21 cellular contexts compared by ENCODE assay signal in genomic region chr2:227404575-227404974, GRCh38. TPM values are rescaled to one million over a fixed set of nuclear protein-coding genes. Genes with fewer than 3 reads are reported as not detected.
DNase-seq lines count a peak whose midpoint lies in the region; ATAC-seq and TF ChIP-seq lines count a peak whose summit lies in the region.
"Had no signal": no experiment of that assay in that cellular context is flagged by ENCODE, and none has a peak within 500 bp of the region (broad histone marks: within the 10 kb centered on the region; RNA-seq: fewer than 3 reads in every experiment).

No MANE protein-coding gene starts in this region.

- H3K4me1 ChIP-seq in BLaER1 treated with 17β-estradiol and CSF1 and Interleukin-3, amounts not matched to agents 10 nM and 100 nM: peaks cover 8 to 57% (median 37%) of the 10 kb centered on the region in 10 experiments

- peak overlapping the region in 8 of 11 experiments; percentile 20 to 60 (median 38); a peak in 13 of 22 replicates for H3K27ac ChIP-seq in BLaER1 treated with 17β-estradiol and CSF1 and Interleukin-3, amounts not matched to agents 10 nM and 100 nM
- H3K27ac ChIP-seq: neutrophil, PC-9 had no signal

- intact Hi-C loops in natural killer cell (cut with micrococcal nuclease): no loop called here
- intact Hi-C loops in head of caudate nucleus (cut with DNase I): no loop called here

- H3K27me3 Mint-ChIP-seq in memory B cell: peaks cover 2% of the 10 kb centered on the region
- peaks cover 7 to 14% of the 10 kb centered on the region in 2 donors for H3K27me3 Mint-ChIP-seq in natural killer cell (ENCODE audit: low read depth in 2 of 2)
- H3K27me3 Mint-ChIP-seq in activated T-helper 17 cell treated with anti-CD3 and anti-CD28 coated beads, Interleukin-2, amount 50 U/mL, for 72 hours: peaks cover 4% of the 10 kb centered on the region
- H3K27me3 Mint-ChIP-seq: activated naive CD4-positive, alpha-beta T cell treated with anti-CD3 and anti-CD28 coated beads, Interleukin-2, amount 10 ng/mL, durations not matched to agents 7 days and 5 days had no signal

- no peaks in the 10 kb centered on the region for H3K9me3 ChIP-seq in BLaER1 treated with 17β-estradiol and CSF1 and Interleukin-3, amounts not matched to agents 10 nM and 100 nM (replicated peaks in 1 of 11)
- H3K9me3 ChIP-seq: MG63, neutrophil had no signal

- no peak overlapping the region for H3K4me3 ChIP-seq in BLaER1 treated with 17β-estradiol and CSF1 and Interleukin-3, amounts not matched to agents 10 nM and 100 nM
- H3K4me3 ChIP-seq: MG63, PC-9 had no signal

- peak overlapping the region in 1 of 11 experiments; percentile 25; a peak in 2 of 22 replicates for H3K9ac ChIP-seq in BLaER1 treated with 17β-estradiol and CSF1 and Interleukin-3, amounts not matched to agents 10 nM and 100 nM

- H3K27ac Mint-ChIP-seq in memory B cell (no peak overlapping the region), natural killer cell (no peak overlapping the region)
- no peak overlapping the region for H3K27ac Mint-ChIP-seq in activated T-helper 17 cell treated with anti-CD3 and anti-CD28 coated beads, Interleukin-2, amount 50 U/mL, for 72 hours
- H3K27ac Mint-ChIP-seq: activated naive CD4-positive, alpha-beta T cell treated with anti-CD3 and anti-CD28 coated beads, Interleukin-2, amount 10 ng/mL, durations not matched to agents 7 days and 5 days had no signal

- H3K36me3 Mint-ChIP-seq in memory B cell (no peaks in the 10 kb centered on the region), natural killer cell (no peaks in the 10 kb centered on the region)
- H3K36me3 Mint-ChIP-seq in activated T-helper 17 cell treated with anti-CD3 and anti-CD28 coated beads, Interleukin-2, amount 50 U/mL, for 72 hours (ENCODE audit: low read depth): no peaks in the 10 kb centered on the region
- H3K36me3 Mint-ChIP-seq: activated naive CD4-positive, alpha-beta T cell treated with anti-CD3 and anti-CD28 coated beads, Interleukin-2, amount 10 ng/mL, durations not matched to agents 7 days and 5 days had no signal

- peaks cover 22% of the 10 kb centered on the region for H3K4me1 Mint-ChIP-seq in memory B cell
- peaks cover 0 to 7% of the 10 kb centered on the region in 2 donors for H3K4me1 Mint-ChIP-seq in natural killer cell
- H3K4me1 Mint-ChIP-seq in activated T-helper 17 cell treated with anti-CD3 and anti-CD28 coated beads, Interleukin-2, amount 50 U/mL, for 72 hours: peaks cover 14% of the 10 kb centered on the region

- ATAC-seq in GM18511 (IDR thresholded peaks at IDR 0.05; ENCODE audit: unreplicated experiment) (peak; percentile 33), memory B cell (ENCODE audit: low read depth) (peak; percentile 92), natural killer cell (no peak)
- ATAC-seq in activated T-helper 17 cell treated with anti-CD3 and anti-CD28 coated beads, Interleukin-2, amount 50 U/mL, for 72 hours (replicated peaks): no peak
- ATAC-seq: HCT116, sciatic nerve had no signal

- H3K4me3 Mint-ChIP-seq in memory B cell (no peak overlapping the region), natural killer cell (no peak overlapping the region)
- no peak overlapping the region for H3K4me3 Mint-ChIP-seq in activated T-helper 17 cell treated with anti-CD3 and anti-CD28 coated beads, Interleukin-2, amount 50 U/mL, for 72 hours
- H3K4me3 Mint-ChIP-seq: activated naive CD4-positive, alpha-beta T cell treated with anti-CD3 and anti-CD28 coated beads, Interleukin-2, amount 10 ng/mL, durations not matched to agents 7 days and 5 days had no signal

- DNase-seq in NAMALWA (ENCODE audit: low spot score) (peak; percentile 16), memory B cell (ENCODE audit: low spot score in 2 of 2) (peak in 1 of 2 donors; percentile 18), natural killer cell (no peak), head of caudate nucleus (no peak)
- DNase-seq in effector CD8-positive, alpha-beta T cell (lab: John Stamatoyannopoulos, UW): no peak
- DNase-seq: activated CD4-positive, alpha-beta T cell treated with anti-CD3 and anti-CD28 coated beads, Interleukin-2, amount 50 U/mL, for 48 hours; activated naive CD4-positive, alpha-beta T cell treated with anti-CD3 and anti-CD28 coated beads, Interleukin-2, amount 10 ng/mL, durations not matched to agents 7 days and 5 days; hypothalamus; MG63; midbrain; NCI-H2081 treated with DMSO at 0.1 percent for 48 hours; NCI-H526; PC-9 had no signal

- no peaks in the 10 kb centered on the region for H3K36me3 ChIP-seq in BLaER1 treated with 17β-estradiol and CSF1 and Interleukin-3, amounts not matched to agents 10 nM and 100 nM
- H3K36me3 ChIP-seq: MG63, neutrophil had no signal

- H3K9me3 Mint-ChIP-seq in memory B cell (no peaks in the 10 kb centered on the region), natural killer cell (no peaks in the 10 kb centered on the region)
- H3K9me3 Mint-ChIP-seq in activated T-helper 17 cell treated with anti-CD3 and anti-CD28 coated beads, Interleukin-2, amount 50 U/mL, for 72 hours: no peaks in the 10 kb centered on the region
- H3K9me3 Mint-ChIP-seq: activated naive CD4-positive, alpha-beta T cell treated with anti-CD3 and anti-CD28 coated beads, Interleukin-2, amount 10 ng/mL, durations not matched to agents 7 days and 5 days had no signal

- H4K20me1 ChIP-seq in BLaER1 treated with 17β-estradiol and CSF1 and Interleukin-3, amounts not matched to agents 10 nM and 100 nM: no peaks in the 10 kb centered on the region

- TF ChIP-seq CTCF in natural killer cell (IDR thresholded peaks at IDR 0.05): no peak

- no peaks in the 10 kb centered on the region for H3K27me3 ChIP-seq in BLaER1 treated with 17β-estradiol and CSF1 and Interleukin-3, amounts not matched to agents 10 nM and 100 nM
- H3K27me3 ChIP-seq: MG63 had no signal

- H3K4me2 ChIP-seq in BLaER1 treated with 17β-estradiol and CSF1 and Interleukin-3, amounts not matched to agents 10 nM and 100 nM: peak overlapping the region; percentile 25 to 73 (median 60); a peak in 21 of 22 replicates
- H3K4me2 ChIP-seq: PC-9 had no signal

RNA-seq across cellular contexts. Expression of gene SCYGR1, which starts 16.8 kb away (rescaled TPM):
- not detected for total RNA-seq in natural killer cell
- total RNA-seq in activated T-helper 17 cell treated with anti-CD3 and anti-CD28 coated beads, Interleukin-2, amount 50 U/mL, for 72 hours: not detected
- total RNA-seq: endothelial cell of umbilical vein, fibroblast of villous mesenchyme, PC-9, sciatic nerve had no signal

RNA-seq across cellular contexts. Expression of gene TM4SF20, which starts 25.5 kb away (rescaled TPM):
- total RNA-seq in natural killer cell: not detected
- total RNA-seq in activated T-helper 17 cell treated with anti-CD3 and anti-CD28 coated beads, Interleukin-2, amount 50 U/mL, for 72 hours: not detected
- total RNA-seq: endothelial cell of umbilical vein, PC-9, sciatic nerve had no signal

Comparison
In these comparisons a context has a peak if more than half of its experiments do, and no peak if none do; other contexts are left out.
1. ATAC-seq: peak in GM18511 (single experiment) and memory B cell (single experiment); none in natural killer cell (0 of 3) and activated T-helper 17 cell treated with anti-CD3 and anti-CD28 coated beads, Interleukin-2, amount 50 U/mL, for 72 hours (single experiment).